32 cellular contexts compared by ENCODE assay signal in genomic region chr13:24150613-24151012, GRCh38.
"Had no signal": no experiment of that assay in that cellular context is flagged by ENCODE, and none has a peak within 500 bp of the region (broad histone marks: within the 10 kb centered on the region; RNA-seq: fewer than 3 reads in every experiment).

No MANE protein-coding gene starts in this region.

- H3K4me3 Mint-ChIP-seq: activated CD4-positive, alpha-beta memory T cell treated with anti-CD3 and anti-CD28 coated beads for 36 hours; activated CD4-positive, alpha-beta T cell treated with anti-CD3 and anti-CD28 coated beads for 36 hours; activated CD4-positive, alpha-beta T cell treated with anti-CD3 and anti-CD28 coated beads, Interleukin-2, amount 10 ng/mL, durations not matched to agents 24 days and 14 days; activated CD8-positive, alpha-beta memory T cell treated with anti-CD3 and anti-CD28 coated beads, Interleukin-2, amount 10 ng/mL, durations not matched to agents 7 days and 5 days; activated CD8-positive, alpha-beta T cell treated with anti-CD3 and anti-CD28 coated beads, Interleukin-2, amount 10 ng/mL, durations not matched to agents 7 days and 5 days; activated naive CD4-positive, alpha-beta T cell treated with anti-CD3 and anti-CD28 coated beads for 36 hours; activated naive CD4-positive, alpha-beta T cell treated with anti-CD3 and anti-CD28 coated beads, Interleukin-2, amount 50 U/mL, for 24 hours; activated naive CD8-positive, alpha-beta T cell treated with anti-CD3 and anti-CD28 coated beads for 36 hours; activated naive CD8-positive, alpha-beta T cell treated with anti-CD3 and anti-CD28 coated beads, Interleukin-2, amount 50 U/mL, for 24 hours; activated T-helper 1 cell treated with anti-CD3 and anti-CD28 coated beads, Interleukin-12 subunit alpha, Interleukin-12 subunit beta, Interleukin-2, Interleukin-4 antibody, amounts not matched to agents 30 ng/mL and 10 ng/mL and 1 ng/mL, durations not matched to agents 14 hours and 24 hours and 36 hours had no signal

- H3K27me3 ChIP-seq: adrenal gland, body of pancreas, cardiac muscle cell, colonic mucosa, esophagus squamous epithelium, gastroesophageal sphincter, heart right ventricle had no signal

- H3K4me1 ChIP-seq: colonic mucosa had no signal

- H3K27ac Mint-ChIP-seq: activated CD4-positive, alpha-beta memory T cell treated with anti-CD3 and anti-CD28 coated beads for 36 hours; activated CD4-positive, alpha-beta T cell treated with anti-CD3 and anti-CD28 coated beads for 36 hours; activated CD4-positive, alpha-beta T cell treated with anti-CD3 and anti-CD28 coated beads, Interleukin-2, amount 10 ng/mL, durations not matched to agents 24 days and 14 days; activated CD8-positive, alpha-beta memory T cell treated with anti-CD3 and anti-CD28 coated beads, Interleukin-2, amount 10 ng/mL, durations not matched to agents 7 days and 5 days; activated CD8-positive, alpha-beta T cell treated with anti-CD3 and anti-CD28 coated beads, Interleukin-2, amount 10 ng/mL, durations not matched to agents 7 days and 5 days; activated naive CD4-positive, alpha-beta T cell treated with anti-CD3 and anti-CD28 coated beads for 36 hours; activated naive CD4-positive, alpha-beta T cell treated with anti-CD3 and anti-CD28 coated beads, Interleukin-2, amount 50 U/mL, for 24 hours; activated naive CD8-positive, alpha-beta T cell treated with anti-CD3 and anti-CD28 coated beads for 36 hours; activated naive CD8-positive, alpha-beta T cell treated with anti-CD3 and anti-CD28 coated beads, Interleukin-2, amount 50 U/mL, for 24 hours; activated T-helper 1 cell treated with anti-CD3 and anti-CD28 coated beads, Interleukin-12 subunit alpha, Interleukin-12 subunit beta, Interleukin-2, Interleukin-4 antibody, amounts not matched to agents 30 ng/mL and 10 ng/mL and 1 ng/mL, durations not matched to agents 14 hours and 24 hours and 36 hours; activated T-helper 2 cell treated with anti-CD3 and anti-CD28 coated beads, Interferon-gamma antibody, Interleukin-2, Interleukin-4, amounts not matched to agents 10 μg/mL and 5 μg/mL and 100 μg/mL, durations not matched to agents 14 hours and 24 hours and 36 hours had no signal

- H3K4me3 ChIP-seq: adrenal gland, body of pancreas, cardiac muscle cell, colonic mucosa, esophagus squamous epithelium, gastroesophageal sphincter, heart right ventricle had no signal

- DNase-seq: activated CD4-positive, alpha-beta memory T cell treated with anti-CD3 and anti-CD28 coated beads for 36 hours; activated CD4-positive, alpha-beta T cell treated with anti-CD3 and anti-CD28 coated beads for 36 hours; activated CD4-positive, alpha-beta T cell treated with anti-CD3 and anti-CD28 coated beads, Interleukin-2, amount 10 ng/mL, durations not matched to agents 24 days and 14 days; activated CD4-positive, CD25-positive, alpha-beta regulatory T cell; activated CD4-positive, CD25-positive, alpha-beta regulatory T cell treated with anti-CD3 and anti-CD28 coated beads, Interleukin-2, amount 50 U/mL, for 72 hours; activated CD8-positive, alpha-beta memory T cell treated with anti-CD3 and anti-CD28 coated beads, Interleukin-2, amount 10 ng/mL, durations not matched to agents 7 days and 5 days; activated CD8-positive, alpha-beta memory T cell treated with anti-CD3 and anti-CD28 coated beads, Interleukin-2, amount 50 U/mL, for 4 hours; activated CD8-positive, alpha-beta T cell treated with anti-CD3 and anti-CD28 coated beads, Interleukin-2, amount 10 ng/mL, durations not matched to agents 7 days and 5 days; activated effector memory CD4-positive, alpha-beta T cell treated with anti-CD3 and anti-CD28 coated beads, Interleukin-2, amount 50 U/mL, for 16 hours; activated naive CD4-positive, alpha-beta T cell treated with anti-CD3 and anti-CD28 coated beads for 36 hours; activated naive CD8-positive, alpha-beta T cell treated with anti-CD3 and anti-CD28 coated beads for 36 hours; activated naive CD8-positive, alpha-beta T cell treated with anti-CD3 and anti-CD28 coated beads, Interleukin-2, amount 50 U/mL, for 24 hours; activated T-cell treated with anti-CD3 and anti-CD28 coated beads, Interleukin-2, amount 50 U/mL, for 1 hour; activated T-cell treated with anti-CD3 and anti-CD28 coated beads, Interleukin-2, amount 50 U/mL, for 48 hours; adrenal gland; amygdala; aorta; body of pancreas; central memory CD4-positive, alpha-beta T cell; cerebellar nuclear complex; colonic mucosa; effector CD8-positive, alpha-beta T cell; esophagus squamous epithelium; foreskin melanocyte; heart right ventricle; T-helper 2 cell had no signal

- H3K9me3 ChIP-seq: adrenal gland, body of pancreas, colonic mucosa, esophagus squamous epithelium, gastroesophageal sphincter, heart right ventricle had no signal

- H3K4me1 Mint-ChIP-seq: activated CD4-positive, alpha-beta T cell treated with anti-CD3 and anti-CD28 coated beads for 36 hours; activated naive CD4-positive, alpha-beta T cell treated with anti-CD3 and anti-CD28 coated beads, Interleukin-2, amount 50 U/mL, for 24 hours had no signal

- H3K36me3 ChIP-seq: adrenal gland, cardiac muscle cell, colonic mucosa, esophagus squamous epithelium, gastroesophageal sphincter, heart right ventricle had no signal

- H3K27ac ChIP-seq: adrenal gland, cardiac muscle cell, colonic mucosa, epithelial cell of prostate, heart right ventricle had no signal

- ATAC-seq: activated CD4-positive, alpha-beta T cell treated with anti-CD3 and anti-CD28 coated beads for 36 hours; activated CD8-positive, alpha-beta memory T cell treated with anti-CD3 and anti-CD28 coated beads, Interleukin-2, amount 10 ng/mL, durations not matched to agents 7 days and 5 days; activated CD8-positive, alpha-beta T cell treated with anti-CD3 and anti-CD28 coated beads, Interleukin-2, amount 10 ng/mL, durations not matched to agents 7 days and 5 days; activated naive CD8-positive, alpha-beta T cell treated with anti-CD3 and anti-CD28 coated beads, Interleukin-2, amount 50 U/mL, for 24 hours; body of pancreas; gastroesophageal sphincter had no signal

- H3K27me3 Mint-ChIP-seq: activated naive CD8-positive, alpha-beta T cell treated with anti-CD3 and anti-CD28 coated beads for 36 hours; activated naive CD8-positive, alpha-beta T cell treated with anti-CD3 and anti-CD28 coated beads, Interleukin-2, amount 50 U/mL, for 24 hours had no signal

- H3K36me3 Mint-ChIP-seq: activated CD4-positive, alpha-beta memory T cell treated with anti-CD3 and anti-CD28 coated beads for 36 hours; activated CD8-positive, alpha-beta memory T cell treated with anti-CD3 and anti-CD28 coated beads, Interleukin-2, amount 10 ng/mL, durations not matched to agents 7 days and 5 days; activated naive CD4-positive, alpha-beta T cell treated with anti-CD3 and anti-CD28 coated beads, Interleukin-2, amount 50 U/mL, for 24 hours; activated naive CD8-positive, alpha-beta T cell treated with anti-CD3 and anti-CD28 coated beads for 36 hours had no signal
